Comparison of ENCODE assay signal across 8 cellular contexts in genomic region chr1:161725888-161726630, GRCh38. TPM values are rescaled to one million over a fixed set of nuclear protein-coding genes. Genes with fewer than 3 reads are reported as not detected.
A peak's percentile ranks its signal among the peaks of the same experiment; 100 is the strongest.
DNase-seq lines count a peak whose midpoint lies in the region; ATAC-seq and TF ChIP-seq lines count a peak whose summit lies in the region.

No MANE protein-coding gene starts in this region.

- no peak for TF ChIP-seq POLR2A in adrenal gland (IDR thresholded peaks at IDR 0.05)

- H3K36me3 ChIP-seq in adrenal gland (replicated peaks in 1 of 2) = no peaks in the 10 kb centered on the region

- intact Hi-C loops in adrenal gland (cut with DNase I) = no loop called here
- intact Hi-C loops in left cardiac atrium (cut with DNase I) = no loop called here
- intact Hi-C loops in posterior vena cava (cut with DNase I) = no loop called here

- peaks cover 0 to 10% of the 10 kb centered on the region in 2 donors for H3K4me1 ChIP-seq in adrenal gland (replicated peaks in 1 of 2)

- DNase-seq in AG10803 (ENCODE audit: low read depth) = peak; percentile 49
- DNase-seq in SHP77 treated with DMSO at 0.1 percent for 48 hours (lab: John Stamatoyannopoulos, UW) = peak; percentile 22
- DNase-seq in adrenal gland = peak in 6 of 7 donors; percentile 17 to 55 (median 34)
- peak; percentile 47 for DNase-seq in left cardiac atrium
- peak; percentile 84 for DNase-seq in posterior vena cava (ENCODE audit: low spot score)
- DNase-seq in putamen (ENCODE audit: low spot score) = no peak

- H3K9me3 ChIP-seq in adrenal gland (replicated peaks in 1 of 3) = no peaks in the 10 kb centered on the region

- WGBS in adrenal gland, 4 donors = 0 to 1% (median 0%) methylated on average over 12 to 43 of the region's 43 CpGs

- H3K4me3 ChIP-seq in AG10803 (ENCODE audit: low read length) = peak overlapping the region; percentile 78
- peak overlapping the region in 3 of 4 donors; percentile 16 to 67 (median 52) for H3K4me3 ChIP-seq in adrenal gland

- peak; percentile 24 for ATAC-seq in GM18873 (IDR thresholded peaks at IDR 0.05; ENCODE audit: low FRiP score, unreplicated experiment)
- peak; percentile 16 for ATAC-seq in HG03442 (IDR thresholded peaks at IDR 0.05; ENCODE audit: unreplicated experiment)
- peak; percentile 25 to 34 for ATAC-seq in left cardiac atrium

- peaks cover 14% of the 10 kb centered on the region for H3K27me3 ChIP-seq in adrenal gland

- TF ChIP-seq CTCF in AG10803 (conservative IDR thresholded peaks at IDR 0.05; ENCODE audit: low read length) (peak; percentile 59), adrenal gland (IDR thresholded peaks at IDR 0.05) (peak in 3 of 6 experiments; percentile 13 to 33 (median 27))

- H3K27ac ChIP-seq in adrenal gland = peak overlapping the region in 4 of 5 donors; percentile 48 to 88 (median 66)

RNA-seq across cellular contexts. Expression of gene FCRLB, which starts 4.7 kb away (rescaled TPM):
- total RNA-seq in adrenal gland (1 to 10 TPM in 5 of 8 donors, under 1 TPM in 2, not detected in 1; 0.79 to 3.4 (median 1.8) TPM), left cardiac atrium (under 1 TPM; 0.24 to 0.77 TPM), posterior vena cava (under 1 TPM; 0.38 to 0.74 TPM)
- polyA plus RNA-seq in adrenal gland = under 1 TPM; 0.42 to 0.67 (median 0.56) TPM

RNA-seq across cellular contexts. Expression of gene FCRLA, which starts 19.0 kb away (rescaled TPM):
- total RNA-seq in adrenal gland = under 1 TPM in 2 of 8 donors, not detected in 6; 0.28 to 0.31 TPM
- polyA plus RNA-seq in adrenal gland = under 1 TPM; 0.03 to 0.16 (median 0.15) TPM
- total RNA-seq in left cardiac atrium = under 1 TPM in 1 of 2 donors, not detected in 1; 0.12 TPM
- total RNA-seq in posterior vena cava = under 1 TPM in 1 of 2 donors, not detected in 1; 0.19 TPM

RNA-seq across cellular contexts. Expression of gene DUSP12, which starts 23.5 kb away (rescaled TPM):
- total RNA-seq in adrenal gland (10 to 100 TPM; 13.0 to 48.1 (median 16.6) TPM), left cardiac atrium (10 to 100 TPM; 10.9 to 12.0 TPM), posterior vena cava (10 to 100 TPM; 15.5 to 17.4 TPM)
- polyA plus RNA-seq in adrenal gland = 10 to 100 TPM in 2 of 3 donors, 1 to 10 TPM in 1; 7.8 to 18.2 (median 15.4) TPM

RNA-seq across cellular contexts. Expression of gene ATF6, which starts 40.1 kb away (rescaled TPM):
- total RNA-seq in adrenal gland = 10 to 100 TPM; 21.5 to 34.2 (median 28.6) TPM
- 10 to 100 TPM in 1 of 3 donors, 1 to 10 TPM in 2; 3.5 to 27.9 (median 3.6) TPM for polyA plus RNA-seq in adrenal gland
- total RNA-seq in left cardiac atrium = 10 to 100 TPM; 14.4 to 20.3 TPM
- 10 to 100 TPM; 27.9 to 32.3 TPM for total RNA-seq in posterior vena cava
